ENCODE assay signal across 8 cellular contexts in the genomic region with DNA sequence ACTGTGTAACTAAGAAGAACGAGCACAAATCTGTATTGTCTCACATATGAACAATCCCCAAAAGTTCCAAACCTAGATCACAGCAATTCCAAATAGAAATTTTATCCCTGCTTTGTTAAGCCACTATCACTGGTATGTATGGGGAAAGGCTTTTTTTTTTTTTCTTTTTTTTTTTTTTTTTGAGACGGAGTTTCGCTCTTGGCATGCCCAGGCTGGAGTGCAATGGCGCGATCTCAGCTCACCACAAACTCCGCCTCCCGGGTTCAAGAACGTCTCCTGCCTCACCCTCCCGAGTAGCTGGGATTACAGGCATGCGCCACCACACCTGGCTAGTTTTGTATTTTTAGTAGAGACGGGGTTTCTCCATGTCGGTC. TPM values are rescaled to one million over a fixed set of nuclear protein-coding genes. Genes with fewer than 3 reads are reported as not detected.
A peak's percentile ranks its signal among the peaks of the same experiment; 100 is the strongest.
DNase-seq lines count a peak whose midpoint lies in the region; ATAC-seq, FAIRE-seq and TF ChIP-seq lines count a peak whose summit lies in the region.
"Not testable (repeated sequence)": the region's sequence is repeated elsewhere in the genome, so short reads cannot be mapped to it uniquely, and the experiment has no call there.

No MANE protein-coding gene starts in this region.

- POLR2A ChIA-PET in CD8-positive, alpha-beta memory T cell (lab: Charles Lee), result interaction anchor here (1.4 to 2.7 kb wide), 2 partner anchors 24 to 25 kb away, joined by 4 to 13 read pairs; a partner anchor contains a TSS
- POLR2A ChIA-PET in H1 (lab: Charles Lee; ENCODE audit: partially characterized antibody), result interaction anchor here (0.6 to 6.6 kb wide), 5 partner anchors 8 to 56 kb away, joined by 3 to 67 read pairs (median 6); a partner anchor contains a TSS

- not testable (repeated sequence) for TF ChIP-seq POLR2A in H1 (IDR thresholded peaks at IDR 0.05; ENCODE audit: control extremely low read depth in 1 of 2, low read depth in 2 of 2, low read length in 2 of 2)

- peaks cover 16% of the 10 kb centered on the region for H3K4me1 ChIP-seq in CD8-positive, alpha-beta memory T cell (ENCODE audit: insufficient read depth, low read length)
- H3K4me1 ChIP-seq in H1 (replicated peaks in 1 of 4; ENCODE audit: control insufficient read depth in 3 of 4, insufficient read depth in 4 of 4, low read length in 3 of 4), result not testable (repeated sequence)
- H3K4me1 ChIP-seq in neutrophil (ENCODE audit: control insufficient read depth in 1 of 2, insufficient read depth in 1 of 2, low read depth in 1 of 2, low read length in 1 of 2) (peaks cover 5 to 13% of the 10 kb centered on the region in 2 experiments), subcutaneous abdominal adipose tissue (ENCODE audit: control insufficient read depth in 5 of 5, insufficient read depth in 5 of 5, low read length in 5 of 5) (peaks cover 5 to 17% (median 6%) of the 10 kb centered on the region in 5 donors)

- H4K20me1 ChIP-seq in H1 (replicated peaks in 1 of 2; ENCODE audit: control insufficient read depth in 1 of 2, insufficient read depth in 2 of 2, low read length in 2 of 2), result not testable (repeated sequence)

- peaks cover 11 to 40% (median 19%) of the 10 kb centered on the region in 3 donors for H3K36me3 Mint-ChIP-seq in CD8-positive, alpha-beta memory T cell
- H3K36me3 Mint-ChIP-seq in activated T-helper 2 cell treated with anti-CD3 and anti-CD28 coated beads, Interferon-gamma antibody, Interleukin-2, Interleukin-4, amounts not matched to agents 10 μg/mL and 5 μg/mL and 100 μg/mL, durations not matched to agents 14 hours and 24 hours and 36 hours (ENCODE audit: low read depth), result peaks cover 34% of the 10 kb centered on the region
- H3K36me3 Mint-ChIP-seq in immature natural killer cell, result peaks cover 11% of the 10 kb centered on the region in 3 donors

- not testable (repeated sequence) for H2AK5ac ChIP-seq in H1 (ENCODE audit: low read depth, low read length)

- TF ChIP-seq CTCF in H1 (IDR thresholded peaks at IDR 0.05; ENCODE audit: control extremely low read depth in 1 of 3, insufficient read depth in 1 of 3, low read depth in 1 of 3, low read length in 3 of 3); neutrophil (IDR thresholded peaks at IDR 0.05): not testable (repeated sequence)

- not testable (repeated sequence) for H3K9me3 Mint-ChIP-seq in CD8-positive, alpha-beta memory T cell; activated T-helper 2 cell treated with anti-CD3 and anti-CD28 coated beads, Interferon-gamma antibody, Interleukin-2, Interleukin-4, amounts not matched to agents 10 μg/mL and 5 μg/mL and 100 μg/mL, durations not matched to agents 14 hours and 24 hours and 36 hours; immature natural killer cell

- not testable (repeated sequence) for H3K27me3 Mint-ChIP-seq in CD8-positive, alpha-beta memory T cell; activated T-helper 2 cell treated with anti-CD3 and anti-CD28 coated beads, Interferon-gamma antibody, Interleukin-2, Interleukin-4, amounts not matched to agents 10 μg/mL and 5 μg/mL and 100 μg/mL, durations not matched to agents 14 hours and 24 hours and 36 hours (ENCODE audit: low read depth)
- peaks cover 5 to 12% (median 8%) of the 10 kb centered on the region in 3 donors for H3K27me3 Mint-ChIP-seq in immature natural killer cell (ENCODE audit: low read depth in 3 of 3)

- H4K5ac ChIP-seq in H1 (ENCODE audit: insufficient read length, low read depth, low read length), result peak overlapping the region; percentile 59

- H2AFZ ChIP-seq in H1 (ENCODE audit: low read length), result not testable (repeated sequence)

- H4K91ac ChIP-seq in H1 (replicated peaks; ENCODE audit: insufficient read length, low read length), result not testable (repeated sequence)

- not testable (repeated sequence) for H2BK120ac ChIP-seq in H1 (replicated peaks; ENCODE audit: low read depth, low read length)

- H3K4me1 Mint-ChIP-seq in CD8-positive, alpha-beta memory T cell, result peaks cover 34 to 57% (median 54%) of the 10 kb centered on the region in 3 donors
- H3K4me1 Mint-ChIP-seq in activated T-helper 2 cell treated with anti-CD3 and anti-CD28 coated beads, Interferon-gamma antibody, Interleukin-2, Interleukin-4, amounts not matched to agents 10 μg/mL and 5 μg/mL and 100 μg/mL, durations not matched to agents 14 hours and 24 hours and 36 hours (ENCODE audit: low read depth), result peaks cover 26% of the 10 kb centered on the region
- peaks cover 36 to 50% of the 10 kb centered on the region in 2 donors for H3K4me1 Mint-ChIP-seq in immature natural killer cell

- peaks cover 3 to 36% of the 10 kb centered on the region in 2 experiments; a peak in 3 of 4 replicates for H3K79me2 ChIP-seq in H1 (ENCODE audit: control insufficient read depth in 1 of 2, insufficient read depth in 2 of 2, low read length in 2 of 2)

- peak overlapping the region; percentile 96 for H3K27ac ChIP-seq in CD8-positive, alpha-beta memory T cell (ENCODE audit: low read depth, low read length)
- H3K27ac ChIP-seq in H1 (ENCODE audit: low read depth, low read length), result peak overlapping the region; percentile 93; the same call in 1 of the 2 replicates
- H3K27ac ChIP-seq in neutrophil, result peak overlapping the region; percentile 89
- H3K27ac ChIP-seq in subcutaneous abdominal adipose tissue (ENCODE audit: low read depth, low read length), result peak overlapping the region; percentile 93

- not testable (repeated sequence) for FAIRE-seq in H1 (lab: Jason Lieb, UNC)

- H3K79me1 ChIP-seq in H1 (ENCODE audit: low read depth, low read length), result not testable (repeated sequence)

- CTCF ChIA-PET in CD8-positive, alpha-beta memory T cell (lab: Charles Lee), result interaction anchor here (0.9 to 1.6 kb wide), 2 partner anchors 24 to 429 kb away, joined by 3 read pairs; a partner anchor contains a TSS
- CTCF ChIA-PET in H1 (lab: Charles Lee; ENCODE audit: partially characterized antibody), result not testable (repeated sequence)

- not testable (repeated sequence) for H2BK12ac ChIP-seq in H1 (ENCODE audit: low read depth, low read length)

- H3K23ac ChIP-seq in H1 (ENCODE audit: insufficient read length), result not testable (repeated sequence)

- intact Hi-C loops in activated T-helper 2 cell treated with anti-CD3 and anti-CD28 coated beads, Interferon-gamma antibody, Interleukin-2, Interleukin-4, amounts not matched to agents 10 μg/mL and 5 μg/mL and 100 μg/mL, durations not matched to agents 14 hours and 24 hours and 36 hours (cut with micrococcal nuclease), result loop anchor here (1.0 kb wide), 4 partner anchors 25 to 449 kb away; a partner anchor contains a TSS

- DNase-seq in CD8-positive, alpha-beta memory T cell, result peak in 2 of 5 donors; percentile 14 to 50
- peak; percentile 28 for DNase-seq in RKO (ENCODE audit: low spot score)
- peak; percentile 32 for DNase-seq in activated T-helper 2 cell treated with anti-CD3 and anti-CD28 coated beads, Interferon-gamma antibody, Interleukin-2, Interleukin-4, amounts not matched to agents 10 μg/mL and 5 μg/mL and 100 μg/mL, durations not matched to agents 14 hours and 24 hours and 36 hours (ENCODE audit: low spot score)
- not testable (repeated sequence) for DNase-seq in H1 (ENCODE audit: low read depth in 1 of 2, low spot score in 2 of 2)
- DNase-seq in immature natural killer cell, result peak in 1 of 3 donors; percentile 21

- H3K4me3 ChIP-seq in CD8-positive, alpha-beta memory T cell (ENCODE audit: low read length), result peak overlapping the region; percentile 96
- H3K4me3 ChIP-seq in H1 (ENCODE audit: extremely low read depth in 1 of 4, insufficient read depth in 2 of 4, low read depth in 3 of 4, low read length in 4 of 4) (peak overlapping the region; percentile 75 to 100 (median 88)), neutrophil (ENCODE audit: low read depth in 1 of 2, low read length in 1 of 2) (peak overlapping the region; percentile 74 to 97), subcutaneous abdominal adipose tissue (ENCODE audit: low read depth in 1 of 5, low read length in 5 of 5) (peak overlapping the region; percentile 81 to 97 (median 96))

- peak overlapping the region; percentile 92 to 100 (median 98) for H3K4me3 Mint-ChIP-seq in CD8-positive, alpha-beta memory T cell
- peak overlapping the region; percentile 98 for H3K4me3 Mint-ChIP-seq in activated T-helper 2 cell treated with anti-CD3 and anti-CD28 coated beads, Interferon-gamma antibody, Interleukin-2, Interleukin-4, amounts not matched to agents 10 μg/mL and 5 μg/mL and 100 μg/mL, durations not matched to agents 14 hours and 24 hours and 36 hours (ENCODE audit: low read depth)
- peak overlapping the region; percentile 94 to 99 (median 95) for H3K4me3 Mint-ChIP-seq in immature natural killer cell

- not testable (repeated sequence) for TF ChIP-seq EP300 in H1 (IDR thresholded peaks at IDR 0.05; ENCODE audit: borderline replicate concordance in 1 of 2, low read depth in 2 of 2, low read length in 2 of 2)

- H3K9me3 ChIP-seq in CD8-positive, alpha-beta memory T cell (ENCODE audit: low read length); H1 (ENCODE audit: insufficient read depth in 2 of 2, low read depth in 1 of 2, low read length in 1 of 2); neutrophil; subcutaneous abdominal adipose tissue (ENCODE audit: control insufficient read depth in 5 of 5, low read length in 5 of 5): not testable (repeated sequence)

- peak overlapping the region; percentile 97 to 100 (median 99) for H3K27ac Mint-ChIP-seq in CD8-positive, alpha-beta memory T cell
- peak overlapping the region; percentile 99 for H3K27ac Mint-ChIP-seq in activated T-helper 2 cell treated with anti-CD3 and anti-CD28 coated beads, Interferon-gamma antibody, Interleukin-2, Interleukin-4, amounts not matched to agents 10 μg/mL and 5 μg/mL and 100 μg/mL, durations not matched to agents 14 hours and 24 hours and 36 hours
- H3K27ac Mint-ChIP-seq in immature natural killer cell, result peak overlapping the region; percentile 98 to 99 (median 99)

- not testable (repeated sequence) for H3K27me3 ChIP-seq in CD8-positive, alpha-beta memory T cell (ENCODE audit: insufficient read depth, low read length, poor library complexity, severe bottlenecking); H1 (replicated peaks in 1 of 4; ENCODE audit: control insufficient read depth in 3 of 4, extremely low read depth in 1 of 4, insufficient read depth in 3 of 4, low read length in 3 of 4); neutrophil; subcutaneous abdominal adipose tissue (ENCODE audit: control insufficient read depth in 5 of 5, insufficient read depth in 4 of 5, low read length in 5 of 5)

- peak overlapping the region; percentile 76 to 83 for H3K4me2 ChIP-seq in H1 (ENCODE audit: insufficient read depth in 1 of 2, low read depth in 2 of 2, low read length in 2 of 2)

- not testable (repeated sequence) for H3K56ac ChIP-seq in H1 (replicated peaks; ENCODE audit: insufficient read length, low read depth, low read length)

- not testable (repeated sequence) for H3K23me2 ChIP-seq in H1 (ENCODE audit: low read depth, low read length)

- H2BK15ac ChIP-seq in H1 (ENCODE audit: low read length), result not testable (repeated sequence)

- ATAC-seq in HG03354 (IDR thresholded peaks at IDR 0.05; ENCODE audit: poor library complexity, severe bottlenecking, unreplicated experiment), result peak; percentile 5

- H3K36me3 ChIP-seq in CD8-positive, alpha-beta memory T cell (ENCODE audit: insufficient read depth, low read length), result peaks cover 16% of the 10 kb centered on the region
- not testable (repeated sequence) for H3K36me3 ChIP-seq in H1 (ENCODE audit: control insufficient read depth in 2 of 4, insufficient read depth in 4 of 4, low read length in 3 of 4)
- peaks cover 13% of the 10 kb centered on the region for H3K36me3 ChIP-seq in neutrophil
- H3K36me3 ChIP-seq in subcutaneous abdominal adipose tissue (ENCODE audit: control insufficient read depth in 5 of 5, insufficient read depth in 5 of 5, low read length in 5 of 5), result peaks cover 3 to 21% (median 12%) of the 10 kb centered on the region in 5 donors

- not testable (repeated sequence) for H3K18ac ChIP-seq in H1 (ENCODE audit: extremely low read depth, low read length)

- H2BK20ac ChIP-seq in H1 (ENCODE audit: low read length), result not testable (repeated sequence)

- peak overlapping the region; percentile 94; the same call in 1 of the 2 replicates for H2BK5ac ChIP-seq in H1 (ENCODE audit: low read depth, low read length)

- WGBS in H1 (ENCODE audit: extremely low coverage in 1 of 2, insufficient coverage in 1 of 2, insufficient read length in 1 of 2, insufficient replicate concordance in 2 of 2, low coverage in 1 of 2, low lambda C conversion rate in 2 of 2, missing lambda C conversion rate in 1 of 2), 2 experiments, result 16% methylated on average over 10 of the region's 12 CpGs; no CpG with 5 or more reads in 1 of the 2 experiments

- TF ChIP-seq RAD21 in H1 (IDR thresholded peaks at IDR 0.05 in 1 of 2, conservative IDR thresholded peaks at IDR 0.05 in 1 of 2; ENCODE audit: low read depth in 2 of 2, low read length in 2 of 2), result not testable (repeated sequence)

- H3K14ac ChIP-seq in H1 (ENCODE audit: insufficient read length), result not testable (repeated sequence)

- H3K9ac ChIP-seq in H1 (replicated peaks in 1 of 4; ENCODE audit: extremely low read depth in 1 of 4, low read depth in 3 of 4, low read length in 3 of 4), result peak overlapping the region in 2 of 4 experiments; percentile 84 to 92; a peak in 5 of 7 replicates
- peak overlapping the region; percentile 79 to 94 (median 87) for H3K9ac ChIP-seq in subcutaneous abdominal adipose tissue (ENCODE audit: low read length in 5 of 5)

- H4K8ac ChIP-seq in H1 (ENCODE audit: extremely low read depth, insufficient read depth, low read length), result peak overlapping the region; percentile 96; the same call in 1 of the 2 replicates

- not testable (repeated sequence) for H3K4ac ChIP-seq in H1 (replicated peaks; ENCODE audit: insufficient read length, low read depth, low read length)

RNA-seq across cellular contexts. Expression of a gene that starts 0.8 kb away (rescaled TPM):
- 10 to 100 TPM; 54.2 to 60.1 TPM for total RNA-seq in CD8-positive, alpha-beta memory T cell
- 22.1 TPM for polyA plus RNA-seq in CD8-positive, alpha-beta memory T cell
- 46.7 and 47.4 TPM in 2 replicates for total RNA-seq in activated T-helper 2 cell treated with anti-CD3 and anti-CD28 coated beads, Interferon-gamma antibody, Interleukin-2, Interleukin-4, amounts not matched to agents 10 μg/mL and 5 μg/mL and 100 μg/mL, durations not matched to agents 14 hours and 24 hours and 36 hours
- total RNA-seq in H1 (2021; fragmentation: NEBNext Ultra II Directional; extraction: Animal tissue kit (Norgen Biotek cat#: 25700)), result 40.7 and 41.0 TPM in 2 replicates
- polyA plus RNA-seq in H1 (2011; rRNA removed), result 19.7 and 29.9 TPM in 2 replicates
- 41.5 TPM for polyA plus RNA-seq in H1 (2011; cell fraction: cytosol; rRNA removed)
- polyA plus RNA-seq in H1 (2011; cell fraction: nucleus; rRNA removed), result 22.4 TPM
- polyA plus RNA-seq in H1 (2012, experiment 1 of 2), result 42.1 to 53.9 TPM (median 48.2 TPM) in 4 replicates
- polyA plus RNA-seq in H1 (2012, experiment 2 of 2), result 14.4 TPM
- 31.5 TPM for polyA plus RNA-seq in H1 (2013, experiment 1 of 2)
- polyA plus RNA-seq in H1 (2013, experiment 2 of 2), result 29.1 TPM
- 24.0 and 24.2 TPM in 2 replicates for polyA minus RNA-seq in H1 (2011; rRNA and poly(A)+ RNA removed)
- 23.4 TPM for polyA minus RNA-seq in H1 (2011; cell fraction: cytosol; rRNA and poly(A)+ RNA removed)
- 39.8 TPM for polyA minus RNA-seq in H1 (2011; cell fraction: nucleus; rRNA and poly(A)+ RNA removed)
- polyA plus RNA-seq in immature natural killer cell, result 10 to 100 TPM; 32.7 to 43.1 (median 33.8) TPM

RNA-seq across cellular contexts. Expression of a gene that starts 24.4 kb away (rescaled TPM):
- 100 to 1,000 TPM; 318 to 332 TPM for total RNA-seq in CD8-positive, alpha-beta memory T cell
- 106 TPM for polyA plus RNA-seq in CD8-positive, alpha-beta memory T cell
- total RNA-seq in activated T-helper 2 cell treated with anti-CD3 and anti-CD28 coated beads, Interferon-gamma antibody, Interleukin-2, Interleukin-4, amounts not matched to agents 10 μg/mL and 5 μg/mL and 100 μg/mL, durations not matched to agents 14 hours and 24 hours and 36 hours, result 257 and 259 TPM in 2 replicates
- 159 and 169 TPM in 2 replicates for total RNA-seq in H1 (2021; fragmentation: NEBNext Ultra II Directional; extraction: Animal tissue kit (Norgen Biotek cat#: 25700))
- polyA plus RNA-seq in H1 (2011; rRNA removed) (26.4 and 54.4 TPM in 2 replicates), immature natural killer cell (100 to 1,000 TPM in 1 of 3 donors, 10 to 100 TPM in 2; 64.2 to 108 (median 95.2) TPM)
- polyA plus RNA-seq in H1 (2011; cell fraction: cytosol; rRNA removed), result 71.6 TPM
- 19.5 TPM for polyA plus RNA-seq in H1 (2011; cell fraction: nucleus; rRNA removed)
- polyA plus RNA-seq in H1 (2012, experiment 1 of 2), result 107 to 156 TPM (median 119 TPM) in 4 replicates
- 16.9 TPM for polyA plus RNA-seq in H1 (2012, experiment 2 of 2)
- polyA plus RNA-seq in H1 (2013, experiment 1 of 2), result 109 TPM
- 112 TPM for polyA plus RNA-seq in H1 (2013, experiment 2 of 2)
- 60.3 and 63.9 TPM in 2 replicates for polyA minus RNA-seq in H1 (2011; rRNA and poly(A)+ RNA removed)
- polyA minus RNA-seq in H1 (2011; cell fraction: cytosol; rRNA and poly(A)+ RNA removed), result 68.3 TPM
- polyA minus RNA-seq in H1 (2011; cell fraction: nucleus; rRNA and poly(A)+ RNA removed), result 45.2 TPM
